Comparison of ENCODE assay signal across 12 cellular contexts in the genomic region with DNA sequence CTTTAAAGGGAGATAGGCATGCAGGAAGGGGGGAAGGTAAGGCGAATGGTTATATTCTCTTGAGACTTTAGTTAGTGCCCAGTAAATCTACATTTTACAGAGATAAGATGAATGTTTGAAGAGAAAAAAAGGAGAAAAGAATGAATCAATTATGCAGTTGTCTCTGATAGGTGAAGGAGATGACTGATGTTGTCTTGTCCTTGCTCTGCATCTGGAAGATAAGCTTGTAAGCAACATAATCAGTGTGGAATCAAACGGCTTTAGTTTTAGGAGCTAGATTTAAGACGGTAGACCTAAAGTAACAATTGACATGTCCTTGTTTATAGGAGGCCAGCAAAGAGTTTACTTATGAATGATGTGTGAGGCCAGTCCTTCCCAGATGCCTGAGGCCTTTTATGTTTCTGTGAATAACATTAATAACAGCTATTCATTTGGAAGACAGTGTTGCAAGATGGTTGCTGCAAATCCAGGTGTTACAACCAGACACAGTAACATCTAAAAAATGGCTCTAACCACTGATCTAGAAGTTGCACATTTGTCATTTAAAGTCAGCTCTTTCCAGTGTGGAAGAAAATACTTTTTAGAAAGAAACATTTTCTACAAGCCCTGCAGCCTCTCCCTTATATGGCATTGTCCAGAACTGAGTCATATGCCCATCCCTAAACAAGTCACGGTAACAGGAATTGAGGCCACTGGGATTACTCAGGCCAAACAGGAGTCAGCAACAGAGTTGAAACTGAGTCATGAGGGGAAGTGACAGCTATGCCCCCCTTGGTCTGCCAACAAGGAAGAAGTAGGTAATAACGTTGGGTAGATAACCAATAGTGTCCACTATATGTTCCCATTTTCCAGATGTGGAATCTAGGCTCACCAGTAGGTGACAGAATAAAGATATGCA.
A peak's percentile ranks its signal among the peaks of the same experiment; 100 is the strongest.
DNase-seq lines count a peak whose midpoint lies in the region; ATAC-seq and TF ChIP-seq lines count a peak whose summit lies in the region.
"Had no signal": no experiment of that assay in that cellular context is flagged by ENCODE, and none has a peak within 500 bp of the region (broad histone marks: within the 10 kb centered on the region; RNA-seq: fewer than 3 reads in every experiment).

No MANE protein-coding gene starts in this region.

- no peak for ATAC-seq in stimulated activated naive CD8-positive, alpha-beta T cell treated with anti-CD3 and anti-CD28 coated beads, Interleukin-15, Interleukin-2, amounts not matched to agents 100 U/mL and 50 U/mL, for 24 hours
- ATAC-seq in stimulated activated naive B cell treated with anti-CD40 and anti-IgM and Interleukin-4, amounts not matched to agents 10 μg/mL and 1 μg/mL and 100 μg/mL, for 72 hours (replicated peaks) = no peak

- H3K27ac Mint-ChIP-seq in osteocyte (ENCODE audit: unreplicated experiment) = peak overlapping the region; percentile 53
- no peak overlapping the region for H3K27ac Mint-ChIP-seq in stimulated activated naive B cell treated with anti-CD40 and anti-IgM and Interleukin-4, amounts not matched to agents 10 μg/mL and 1 μg/mL and 100 μg/mL, for 72 hours

- DNase-seq in GM04504 (ENCODE audit: low read depth) = peak; percentile 75
- peak; percentile 89 for DNase-seq in RKO (ENCODE audit: low spot score)
- DNase-seq in epithelial cell of prostate (ENCODE audit: low read depth, low spot score) = peak; percentile 79
- DNase-seq in osteocyte (ENCODE audit: extremely low spot score, unreplicated experiment) = no peak
- DNase-seq in stimulated activated naive CD8-positive, alpha-beta T cell treated with anti-CD3 and anti-CD28 coated beads, Interleukin-15, Interleukin-2, amounts not matched to agents 100 U/mL and 50 U/mL, for 24 hours = no peak
- DNase-seq in GM10266 (ENCODE audit: extremely low spot score) = no peak
- DNase-seq in activated naive CD4-positive, alpha-beta T cell treated with anti-CD3 and anti-CD28 coated beads, Interleukin-2, amount 50 U/mL, for 16 hours = no peak
- no peak for DNase-seq in stimulated activated naive B cell treated with anti-CD40 and anti-IgM and Interleukin-4, amounts not matched to agents 10 μg/mL and 1 μg/mL and 100 μg/mL, for 72 hours
- DNase-seq: activated CD8-positive, alpha-beta memory T cell treated with anti-CD3 and anti-CD28 coated beads for 24 hours; NCI-H187 treated with DMSO at 0.1 percent for 48 hours; Right ventricle myocardium superior; small intestine had no signal

- peak overlapping the region; percentile 87 for H3K27ac ChIP-seq in epithelial cell of prostate

- H3K36me3 Mint-ChIP-seq in osteocyte (ENCODE audit: unreplicated experiment) = peaks cover 8% of the 10 kb centered on the region
- peaks cover under 1 to 7% of the 10 kb centered on the region in 2 donors for H3K36me3 Mint-ChIP-seq in stimulated activated naive B cell treated with anti-CD40 and anti-IgM and Interleukin-4, amounts not matched to agents 10 μg/mL and 1 μg/mL and 100 μg/mL, for 72 hours

- no peaks in the 10 kb centered on the region for H3K27me3 Mint-ChIP-seq in osteocyte (ENCODE audit: unreplicated experiment)
- H3K27me3 Mint-ChIP-seq in stimulated activated naive B cell treated with anti-CD40 and anti-IgM and Interleukin-4, amounts not matched to agents 10 μg/mL and 1 μg/mL and 100 μg/mL, for 72 hours = no peaks in the 10 kb centered on the region

- TF ChIP-seq CTCF in osteocyte (IDR thresholded peaks at IDR 0.05) (no peak), GM10266 (IDR thresholded peaks at IDR 0.05; ENCODE audit: control insufficient read depth, insufficient read depth, low read depth, missing control alignments) (no peak)

- no peak overlapping the region for H3K4me3 Mint-ChIP-seq in osteocyte (ENCODE audit: unreplicated experiment)
- no peak overlapping the region for H3K4me3 Mint-ChIP-seq in stimulated activated naive B cell treated with anti-CD40 and anti-IgM and Interleukin-4, amounts not matched to agents 10 μg/mL and 1 μg/mL and 100 μg/mL, for 72 hours

- H3K4me1 Mint-ChIP-seq in osteocyte (ENCODE audit: unreplicated experiment) = peaks cover 31% of the 10 kb centered on the region
- no peaks in the 10 kb centered on the region for H3K4me1 Mint-ChIP-seq in stimulated activated naive B cell treated with anti-CD40 and anti-IgM and Interleukin-4, amounts not matched to agents 10 μg/mL and 1 μg/mL and 100 μg/mL, for 72 hours

- no peaks in the 10 kb centered on the region for H3K9me3 Mint-ChIP-seq in osteocyte (ENCODE audit: unreplicated experiment)
- no peaks in the 10 kb centered on the region for H3K9me3 Mint-ChIP-seq in stimulated activated naive B cell treated with anti-CD40 and anti-IgM and Interleukin-4, amounts not matched to agents 10 μg/mL and 1 μg/mL and 100 μg/mL, for 72 hours

Comparison
In these comparisons a context has a peak if more than half of its experiments do, and no peak if none do; other contexts are left out.
1. DNase-seq: peak in GM04504 (single experiment), RKO (single experiment) and epithelial cell of prostate (single experiment); none in osteocyte (single experiment), stimulated activated naive CD8-positive, alpha-beta T cell treated with anti-CD3 and anti-CD28 coated beads, Interleukin-15, Interleukin-2, amounts not matched to agents 100 U/mL and 50 U/mL, for 24 hours (single experiment), GM10266 (single experiment), activated naive CD4-positive, alpha-beta T cell treated with anti-CD3 and anti-CD28 coated beads, Interleukin-2, amount 50 U/mL, for 16 hours (single experiment) and stimulated activated naive B cell treated with anti-CD40 and anti-IgM and Interleukin-4, amounts not matched to agents 10 μg/mL and 1 μg/mL and 100 μg/mL, for 72 hours (single experiment).